16 cellular contexts compared by ENCODE assay signal in the genomic region with DNA sequence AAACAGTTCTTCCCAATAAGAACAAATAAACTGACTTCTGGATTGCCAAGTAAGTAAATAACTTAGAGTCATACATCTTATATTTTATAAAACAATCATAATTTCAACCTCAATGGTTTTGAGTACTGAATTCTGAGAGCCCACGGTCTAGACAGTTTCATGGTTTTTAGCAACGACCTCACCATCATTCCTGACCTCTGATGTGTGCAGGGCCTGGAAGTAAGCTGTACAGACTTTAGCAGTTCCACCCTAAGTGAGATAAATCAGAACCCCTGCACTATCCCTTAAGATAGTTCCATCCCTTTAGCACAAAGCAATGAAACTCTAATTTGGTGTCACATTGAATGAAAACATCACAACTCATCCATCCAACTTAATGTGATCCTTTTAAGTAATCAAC.
"Had no signal": no experiment of that assay in that cellular context is flagged by ENCODE, and none has a peak within 500 bp of the region (broad histone marks: within the 10 kb centered on the region; RNA-seq: fewer than 3 reads in every experiment).

No MANE protein-coding gene starts in this region.

- H3K9me3 ChIP-seq: body of pancreas, mucosa of descending colon, upper lobe of right lung had no signal

- H3K4me3 ChIP-seq: body of pancreas, mucosa of descending colon, skin epidermis, upper lobe of right lung had no signal

- DNase-seq: activated B cell treated with CpG ODN at 0.5 μM for 24 hours; activated CD4-positive, alpha-beta T cell treated with anti-CD3 and anti-CD28 coated beads, Interleukin-2, amount 50 U/mL, for 1 hour; activated CD8-positive, alpha-beta T cell treated with anti-CD3 and anti-CD28 coated beads for 36 hours; activated T-cell treated with anti-CD3 and anti-CD28 coated beads, Interleukin-2, amount 50 U/mL, for 48 hours; body of pancreas; endodermal cell; left cardiac atrium; mucosa of descending colon; posterior cingulate gyrus; right cardiac atrium; stimulated activated CD4-positive, alpha-beta T cell treated with anti-CD3 and anti-CD28 coated beads, Interleukin-4, amount 100 ng/mL, for 24 hours; stimulated activated naive CD8-positive, alpha-beta T cell treated with anti-CD3 and anti-CD28 coated beads, Interleukin-15, amount 100 ng/mL, for 72 hours; substantia nigra; T-helper 1 cell; upper lobe of right lung had no signal

- H3K27me3 ChIP-seq: body of pancreas, upper lobe of right lung had no signal

- H3K4me1 ChIP-seq: body of pancreas, upper lobe of right lung had no signal

- H3K27ac ChIP-seq: body of pancreas, upper lobe of right lung had no signal
